23 cellular contexts compared by ENCODE assay signal in genomic region chr11:91394718-91395414, GRCh38.
A peak's percentile ranks its signal among the peaks of the same experiment; 100 is the strongest.
DNase-seq lines count a peak whose midpoint lies in the region; ATAC-seq, FAIRE-seq and TF ChIP-seq lines count a peak whose summit lies in the region.
"Had no signal": no experiment of that assay in that cellular context is flagged by ENCODE, and none has a peak within 500 bp of the region (broad histone marks: within the 10 kb centered on the region; RNA-seq: fewer than 3 reads in every experiment).

No MANE protein-coding gene starts in this region.

- ATAC-seq in omental fat pad (ENCODE audit: low FRiP score) (no peak), HG03469 (IDR thresholded peaks at IDR 0.05; ENCODE audit: unreplicated experiment) (no peak)
- ATAC-seq: activated naive CD4-positive, alpha-beta T cell treated with anti-CD3 and anti-CD28 coated beads, Interleukin-2, amount 50 U/mL, for 72 hours; activated T-cell treated with anti-CD3 and anti-CD28 coated beads, Interleukin-2, amount 50 U/mL, for 72 hours; sciatic nerve; stimulated activated naive B cell treated with anti-CD40 and anti-IgM and Interleukin-4, amounts not matched to agents 10 μg/mL and 1 μg/mL and 100 μg/mL, for 72 hours had no signal

- H3F3A ChIP-seq in PC-9 (ENCODE audit: insufficient read depth, low read depth) = peaks cover 28% of the 10 kb centered on the region

- peak overlapping the region; percentile 27; the same call in 1 of the 2 replicates for H3K4me2 ChIP-seq in PC-9

- no peak for TF ChIP-seq CTCF in BE2C (IDR thresholded peaks at IDR 0.05; ENCODE audit: low read depth, low read length)
- no peak for TF ChIP-seq CTCF in PC-9 (conservative IDR thresholded peaks at IDR 0.05)
- no peak for TF ChIP-seq CTCF in omental fat pad (IDR thresholded peaks at IDR 0.05)

- no peaks in the 10 kb centered on the region for H3K9me2 ChIP-seq in PC-9 (ENCODE audit: insufficient read depth)

- BruUV-seq in PC-9 (replicated peaks; lab: Mats Ljungman, UMichigan) = no TSS peak

- peak overlapping the region; percentile 58 for H2AFZ ChIP-seq in PC-9

- peak; percentile 45 for DNase-seq in BE2C
- DNase-seq in H4 (ENCODE audit: low spot score) = peak; percentile 4
- peak; percentile 1 to 68 for DNase-seq in PC-9
- no peak for DNase-seq in omental fat pad (ENCODE audit: low spot score)
- DNase-seq in NCI-H1930 (lab: John Stamatoyannopoulos, UW) = no peak
- DNase-seq: activated CD4-positive, CD25-positive, alpha-beta regulatory T cell treated with anti-CD3 and anti-CD28 coated beads, Interleukin-2, amount 50 U/mL, for 72 hours; activated T-cell treated with anti-CD3 and anti-CD28 coated beads, Interleukin-2, amount 50 U/mL, for 72 hours; GF-D8; H7; IMR-90; mammary epithelial cell; naive B cell; NCI-H187; NCI-H526 treated with DMSO at 0.1 percent for 48 hours; Peyer's patch; stimulated activated naive B cell treated with anti-CD40 and anti-IgM and Interleukin-4, amounts not matched to agents 10 μg/mL and 1 μg/mL and 100 μg/mL, for 72 hours; T1000 had no signal

- H3K36me3 ChIP-seq in BE2C (no peaks in the 10 kb centered on the region), PC-9 (ENCODE audit: low read depth) (no peaks in the 10 kb centered on the region)
- H3K36me3 ChIP-seq: Peyer's patch, thoracic aorta had no signal

- H3K27me3 ChIP-seq in BE2C (no peaks in the 10 kb centered on the region), PC-9 (ENCODE audit: insufficient read depth, low read depth) (no peaks in the 10 kb centered on the region)
- H3K27me3 ChIP-seq: Peyer's patch had no signal

- no peaks in the 10 kb centered on the region for H4K20me1 ChIP-seq in PC-9 (ENCODE audit: insufficient read depth)

- CTCF ChIA-PET in PC-9 (lab: Charles Lee) = interaction anchor here (1.2 kb wide), 1 partner anchor 742 kb away, joined by 3 read pairs; no protein-coding TSS in a partner anchor

- peak overlapping the region; percentile 18 for H3K4me3 ChIP-seq in BE2C (ENCODE audit: low read depth, low read length)
- no peak overlapping the region for H3K4me3 ChIP-seq in PC-9
- H3K4me3 ChIP-seq: Peyer's patch, thoracic aorta had no signal

- intact Hi-C loops in PC-9 (cut with micrococcal nuclease; ENCODE audit: unreplicated experiment) = no loop called here

- peak; percentile 76 for FAIRE-seq in islet of Langerhans (lab: Jason Lieb, UNC)
- FAIRE-seq: keratinocyte had no signal

- no peaks in the 10 kb centered on the region for H3K79me2 ChIP-seq in PC-9 (ENCODE audit: low read depth)

- peaks cover 7% of the 10 kb centered on the region for H3K4me1 ChIP-seq in BE2C
- H3K4me1 ChIP-seq in PC-9 (replicated peaks; ENCODE audit: insufficient read depth) = peaks cover 55% of the 10 kb centered on the region
- H3K4me1 ChIP-seq: Peyer's patch had no signal

- H3K9me3 ChIP-seq in BE2C (no peaks in the 10 kb centered on the region), PC-9 (ENCODE audit: insufficient read depth, low read depth) (peaks cover 16% of the 10 kb centered on the region)
- H3K9me3 ChIP-seq: Peyer's patch, thoracic aorta had no signal

- POLR2A ChIA-PET in PC-9 (lab: Charles Lee; ENCODE audit: unreplicated experiment) = no interaction called here

- H3K27ac ChIP-seq in PC-9 = peak overlapping the region; percentile 99
- H3K27ac ChIP-seq: Peyer's patch, thoracic aorta had no signal

Comparison
In these comparisons a context has a peak if more than half of its experiments do, and no peak if none do; other contexts are left out.
1. DNase-seq: peak in BE2C (single experiment), H4 (single experiment) and PC-9 (2 of 2); none in omental fat pad (single experiment) and NCI-H1930 (0 of 2).